2 cellular contexts compared by ENCODE assay signal in genomic region chr20:21101453-21102251, GRCh38.
TF ChIP-seq lines count a peak whose summit lies in the region.

No MANE protein-coding gene starts in this region.

TF ChIP-seq in HepG2, 621 proteins besides CTCF, POLR2A, EP300 and RAD21:
- no peak for TF ChIP-seq TIGD3 (CRISPR knock-in tag; IDR thresholded peaks at IDR 0.05; ENCODE audit: borderline replicate concordance)
- no peak for TF ChIP-seq CHD2 (IDR thresholded peaks at IDR 0.05; ENCODE audit: low read depth, low read length)
- peak; percentile 21; the same call in 1 of the 2 replicates for TF ChIP-seq ZNF768 (CRISPR knock-in tag; IDR thresholded peaks at IDR 0.05)
- TF ChIP-seq PHF8 (CRISPR knock-in tag; IDR thresholded peaks at IDR 0.05) = 0 out of 2 replicates have a peak, but pooled peaks have one; percentile 27
- TF ChIP-seq ZNF569 (CRISPR knock-in tag; IDR thresholded peaks at IDR 0.05; ENCODE audit: borderline replicate concordance) = no peak
- TF ChIP-seq ZNF138 (CRISPR knock-in tag; IDR thresholded peaks at IDR 0.05; ENCODE audit: low read depth) = no peak
- TF ChIP-seq ELF1 (CRISPR knock-in tag; IDR thresholded peaks at IDR 0.05) = no peak

TF ChIP-seq in GM12891, 5 proteins besides CTCF, POLR2A, EP300 and RAD21 (continued from another document):
- TF ChIP-seq PAX5 (IDR thresholded peaks at IDR 0.05; ENCODE audit: insufficient read depth, low read length, severe bottlenecking) = no peak
